9 cellular contexts compared by ENCODE assay signal in the genomic region with DNA sequence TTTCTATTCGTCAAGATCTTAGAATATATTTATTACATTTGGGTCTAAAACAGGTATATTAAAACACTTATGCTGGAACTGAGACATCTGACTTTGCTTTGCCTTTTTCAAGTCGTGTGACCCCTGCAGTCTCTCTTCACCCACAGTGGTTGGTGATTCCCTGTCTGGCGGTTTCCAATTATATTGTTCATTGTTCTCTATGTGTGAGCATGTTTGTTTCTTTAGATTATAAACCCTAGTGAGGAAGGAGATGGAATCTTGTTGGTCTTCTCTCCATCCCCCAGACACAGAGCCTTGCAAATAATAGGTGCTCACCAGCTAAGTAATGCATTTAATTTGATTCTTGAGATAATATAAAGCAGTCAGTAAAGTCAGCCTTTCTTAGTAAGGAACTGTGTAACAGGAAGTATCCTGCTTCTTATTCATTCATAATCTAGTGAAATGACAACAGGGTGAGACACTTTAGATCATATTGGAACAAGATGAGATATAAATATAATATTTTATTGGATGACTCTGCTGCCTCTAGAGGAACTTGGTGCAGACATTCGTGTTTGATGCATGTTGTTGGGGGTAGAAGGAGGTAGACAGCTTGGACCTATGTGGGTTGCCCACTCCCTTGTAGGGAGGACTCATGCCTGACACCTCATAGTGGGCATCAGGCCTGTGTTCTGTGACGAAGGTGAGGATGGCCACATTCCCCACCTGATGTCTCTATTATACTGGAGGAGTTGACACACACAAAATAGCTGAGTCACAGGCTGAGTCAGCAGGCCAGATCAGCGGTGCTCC.
A peak's percentile ranks its signal among the peaks of the same experiment; 100 is the strongest.
DNase-seq lines count a peak whose midpoint lies in the region; ATAC-seq and TF ChIP-seq lines count a peak whose summit lies in the region.
"Had no signal": no experiment of that assay in that cellular context is flagged by ENCODE, and none has a peak within 500 bp of the region (broad histone marks: within the 10 kb centered on the region; RNA-seq: fewer than 3 reads in every experiment).

No MANE protein-coding gene starts in this region.

- no peaks in the 10 kb centered on the region for H3K4me1 ChIP-seq in breast epithelium

- no peaks in the 10 kb centered on the region for H3K36me3 Mint-ChIP-seq in MCF 10A (ENCODE audit: insufficient read depth, unreplicated experiment)

- TF ChIP-seq CTCF in MCF 10A (IDR thresholded peaks at IDR 0.05; ENCODE audit: unreplicated experiment) (peak; percentile 20), breast epithelium (IDR thresholded peaks at IDR 0.05) (no peak)

- TF ChIP-seq POLR2A in breast epithelium (IDR thresholded peaks at IDR 0.05), result no peak

- H3K27ac ChIP-seq in breast epithelium, result no peak overlapping the region

- CTCF ChIA-PET in MCF 10A (lab: Yijun Ruan, JAX), result interaction anchor here (0.5 to 6.5 kb wide), 12 partner anchors 9 to 446 kb away, joined by 3 to 44 read pairs (median 4); no protein-coding TSS in a partner anchor

- H3K36me3 ChIP-seq in breast epithelium, result no peaks in the 10 kb centered on the region

- BruUV-seq in MCF 10A (replicated peaks; lab: Mats Ljungman, UMichigan), result no TSS peak

- H3K9me3 ChIP-seq in breast epithelium, result no peaks in the 10 kb centered on the region

- DNase-seq in MCF 10A (ENCODE audit: unreplicated experiment) (peak; percentile 89), breast epithelium (ENCODE audit: low spot score in 2 of 2) (no peak), SHP77 (lab: John Stamatoyannopoulos, UW) (peak; percentile 22 to 46), fibroblast of the conjunctiva (ENCODE audit: low read depth) (peak; percentile 48), T-helper 9 cell (no peak)
- peak in 2 of 3 donors; percentile 25 to 26 for DNase-seq in stimulated activated CD4-positive, alpha-beta T cell treated with anti-CD3 and anti-CD28 coated beads, TNF-alpha, amount 100 ng/mL, for 48 hours (ENCODE audit: low read depth in 3 of 3)
- DNase-seq: NCI-H510A had no signal

- H3K4me3 Mint-ChIP-seq in MCF 10A (ENCODE audit: unreplicated experiment), result no peak overlapping the region

- H3K4me1 Mint-ChIP-seq in MCF 10A (ENCODE audit: insufficient read depth, unreplicated experiment), result peaks cover 16% of the 10 kb centered on the region

- POLR2A ChIA-PET in MCF 10A (lab: Yijun Ruan, JAX), result interaction anchor here (1.2 to 1.4 kb wide), 2 partner anchors 12 to 16 kb away, joined by 3 read pairs; no protein-coding TSS in a partner anchor

- intact Hi-C loops in MCF 10A (cut with micrococcal nuclease), result no loop called here
- intact Hi-C loops in breast epithelium (cut with DNase I; ENCODE audit: low total_unique reads), result no loop called here

- no peak overlapping the region for H3K4me3 ChIP-seq in breast epithelium

- H3K27ac Mint-ChIP-seq in MCF 10A (ENCODE audit: low read depth, unreplicated experiment), result no peak overlapping the region

- ATAC-seq in GM21717 (IDR thresholded peaks at IDR 0.05; ENCODE audit: unreplicated experiment) (no peak), HG02840 (IDR thresholded peaks at IDR 0.05; ENCODE audit: low FRiP score, unreplicated experiment) (no peak)

- H3K27me3 ChIP-seq in breast epithelium, result no peaks in the 10 kb centered on the region

- no peaks in the 10 kb centered on the region for H3K9me3 Mint-ChIP-seq in MCF 10A (ENCODE audit: unreplicated experiment)

- no peaks in the 10 kb centered on the region for H3K27me3 Mint-ChIP-seq in MCF 10A (ENCODE audit: insufficient read depth, unreplicated experiment)

Comparison
In these comparisons a context has a peak if more than half of its experiments do, and no peak if none do; other contexts are left out.
1. DNase-seq: peak in MCF 10A (single experiment), SHP77 (2 of 2), fibroblast of the conjunctiva (single experiment) and stimulated activated CD4-positive, alpha-beta T cell treated with anti-CD3 and anti-CD28 coated beads, TNF-alpha, amount 100 ng/mL, for 48 hours (2 of 3); none in breast epithelium (0 of 2) and T-helper 9 cell (single experiment).